In the genomic region with DNA sequence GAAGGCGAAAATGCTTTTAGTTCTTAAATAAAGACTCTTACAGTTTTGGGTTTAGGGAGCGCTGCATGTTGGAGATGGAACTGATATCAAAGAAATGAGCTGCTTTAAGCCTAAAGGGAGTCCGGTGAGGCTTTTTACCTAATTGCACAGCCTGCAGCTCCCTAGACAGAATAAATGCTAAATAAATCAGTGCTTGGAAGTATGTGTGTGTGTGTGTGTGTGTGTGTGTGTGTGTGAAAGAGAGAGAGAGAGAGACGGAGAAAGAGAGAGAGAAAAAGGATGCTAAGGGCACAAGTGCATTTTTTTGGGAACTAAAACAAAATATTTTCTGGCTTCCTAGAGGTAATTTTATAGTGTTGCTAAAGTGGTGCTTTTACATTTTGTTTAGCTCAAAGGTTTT, we compare ENCODE assay signal across 29 cellular contexts.
"Had no signal": no experiment of that assay in that cellular context is flagged by ENCODE, and none has a peak within 500 bp of the region (broad histone marks: within the 10 kb centered on the region; RNA-seq: fewer than 3 reads in every experiment).

No MANE protein-coding gene starts in this region.

- H3K9me3 Mint-ChIP-seq: dendritic cell treated with granulocyte-macrophage colony-stimulating factor and Interleukin-4, amounts not matched to agents 40 ng/mL and 50 ng/mL, for 4 days; effector memory CD8-positive, alpha-beta T cell; endodermal cell had no signal

- H2AFZ ChIP-seq: hepatocyte had no signal

- ATAC-seq: effector memory CD8-positive, alpha-beta T cell; esophagus mucosa; foreskin keratinocyte; gastrocnemius medialis; gastroesophageal sphincter; heart left ventricle; heart right ventricle had no signal

- DNase-seq: cortex of kidney; dermis blood vessel endothelial cell; dorsolateral prefrontal cortex; effector CD4-positive, alpha-beta T cell; effector CD8-positive, alpha-beta T cell; effector memory CD4-positive, alpha-beta T cell; effector memory CD8-positive, alpha-beta T cell; endodermal cell; erythroblast; esophagus squamous epithelium; foreskin fibroblast; foreskin keratinocyte; foreskin melanocyte; gastrocnemius medialis; glutamatergic neuron; head of caudate nucleus; heart left ventricle; heart right ventricle; hippocampal formation had no signal

- H3K36me3 ChIP-seq: esophagus muscularis mucosa, esophagus squamous epithelium, gastrocnemius medialis, gastroesophageal sphincter, heart left ventricle, heart right ventricle had no signal

- H3K79me2 ChIP-seq: hepatocyte had no signal

- H3K27ac ChIP-seq: coronary artery, dorsolateral prefrontal cortex, epithelial cell of prostate, esophagus muscularis mucosa, esophagus squamous epithelium, foreskin keratinocyte, gastrocnemius medialis, gastroesophageal sphincter, heart left ventricle, heart right ventricle, hepatocyte had no signal

- H3K27ac Mint-ChIP-seq: dendritic cell treated with granulocyte-macrophage colony-stimulating factor and Interleukin-4, amounts not matched to agents 40 ng/mL and 50 ng/mL, for 4 days; effector memory CD8-positive, alpha-beta T cell; endodermal cell had no signal

- H3K27me3 ChIP-seq: dorsolateral prefrontal cortex, esophagus muscularis mucosa, esophagus squamous epithelium, foreskin keratinocyte, gastrocnemius medialis, gastroesophageal sphincter, heart left ventricle, heart right ventricle, hepatocyte had no signal

- H3K27me3 Mint-ChIP-seq: dendritic cell treated with granulocyte-macrophage colony-stimulating factor and Interleukin-4, amounts not matched to agents 40 ng/mL and 50 ng/mL, for 4 days; effector memory CD8-positive, alpha-beta T cell had no signal

- H3K4me1 Mint-ChIP-seq: endodermal cell had no signal

- H3K9me3 ChIP-seq: esophagus muscularis mucosa, esophagus squamous epithelium, gastrocnemius medialis, gastroesophageal sphincter, heart left ventricle, heart right ventricle had no signal

- FAIRE-seq: endometrium, endothelial cell of umbilical vein, frontal cortex had no signal

- H3K4me3 Mint-ChIP-seq: dendritic cell treated with granulocyte-macrophage colony-stimulating factor and Interleukin-4, amounts not matched to agents 40 ng/mL and 50 ng/mL, for 4 days; effector memory CD8-positive, alpha-beta T cell; endodermal cell had no signal

- H3K4me1 ChIP-seq: esophagus muscularis mucosa, esophagus squamous epithelium, foreskin keratinocyte, gastrocnemius medialis, gastroesophageal sphincter, heart left ventricle, heart right ventricle had no signal

- H3K4me2 ChIP-seq: hepatocyte had no signal

- H3K4me3 ChIP-seq: coronary artery, dorsolateral prefrontal cortex, esophagus muscularis mucosa, esophagus squamous epithelium, gastrocnemius medialis, gastroesophageal sphincter, heart left ventricle, heart right ventricle, hepatocyte had no signal
